In the genomic region with DNA sequence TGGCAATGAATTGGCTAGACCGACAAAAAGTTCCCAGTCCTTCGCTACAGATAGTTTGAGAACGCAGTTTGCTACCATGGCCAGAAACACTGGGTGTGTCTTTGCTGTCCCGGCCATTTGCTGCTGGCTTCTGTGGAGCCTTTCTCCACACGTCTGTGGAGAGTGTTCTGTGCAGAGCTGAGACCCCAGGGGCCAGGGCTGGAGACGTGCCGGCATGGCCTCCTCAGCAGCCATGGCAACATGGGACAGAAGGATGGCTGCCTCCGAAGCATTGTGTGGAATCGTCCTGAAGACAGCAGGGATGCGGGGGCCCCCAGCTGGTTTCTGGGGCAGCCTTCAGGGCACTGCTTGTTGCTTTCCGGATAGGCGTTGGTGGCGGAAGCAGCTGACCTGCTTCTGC, we compare ENCODE assay signal across 17 cellular contexts.
A peak's percentile ranks its signal among the peaks of the same experiment; 100 is the strongest.
DNase-seq lines count a peak whose midpoint lies in the region; ATAC-seq, FAIRE-seq and TF ChIP-seq lines count a peak whose summit lies in the region.
"Had no signal": no experiment of that assay in that cellular context is flagged by ENCODE, and none has a peak within 500 bp of the region (broad histone marks: within the 10 kb centered on the region; RNA-seq: fewer than 3 reads in every experiment).

No MANE protein-coding gene starts in this region.

- H3K36me3 ChIP-seq in kidney (ENCODE audit: control insufficient read depth in 1 of 2, insufficient read depth in 2 of 2, low read length in 2 of 2) (no peaks in the 10 kb centered on the region), HepG2 (replicated peaks in 1 of 2; ENCODE audit: control insufficient read depth in 1 of 2, insufficient read depth in 2 of 2, low read length in 2 of 2) (no peaks in the 10 kb centered on the region)

- H3K27me3 ChIP-seq in HepG2 (ENCODE audit: control insufficient read depth in 1 of 2, insufficient read depth in 2 of 2, low read length in 2 of 2) = peaks cover 0 to 7% of the 10 kb centered on the region in 2 experiments; a peak in 1 of 5 replicates

- no peak overlapping the region for H3K4me3 ChIP-seq in kidney (ENCODE audit: low read length in 2 of 2)
- H3K4me3 ChIP-seq in HepG2 (replicated peaks in 1 of 3; ENCODE audit: insufficient read depth in 1 of 3, low read depth in 2 of 3, low read length in 3 of 3) = no peak overlapping the region

- H3K4me3 Mint-ChIP-seq in brain (no peak overlapping the region), mesothelial cell of epicardium (no peak overlapping the region)
- H3K4me3 Mint-ChIP-seq: CD14-positive monocyte had no signal

- CTCF ChIA-PET in HepG2 (lab: Yijun Ruan, JAX; ENCODE audit: low intra/inter-chr PET ratio, low total read pairs) = no interaction called here

- BruUV-seq in HepG2 (replicated peaks; lab: Mats Ljungman, UMichigan) = no TSS peak

- H3K27ac Mint-ChIP-seq in brain (peak overlapping the region in 3 of 5 experiments; percentile 42 to 87 (median 66)), mesothelial cell of epicardium (no peak overlapping the region)
- H3K27ac Mint-ChIP-seq: CD14-positive monocyte had no signal

- 78% methylated on average over 6 of the region's 13 CpGs for WGBS in HepG2 (ENCODE audit: low lambda C conversion rate)

- H2AFZ ChIP-seq in HepG2 (ENCODE audit: low read length) = no peak overlapping the region

- H3K4me1 Mint-ChIP-seq in brain (peaks cover 76% of the 10 kb centered on the region), mesothelial cell of epicardium (peaks cover 14% of the 10 kb centered on the region)

- TF ChIP-seq EP300 in HepG2 (IDR thresholded peaks at IDR 0.05; ENCODE audit: low read depth in 2 of 2, low read length in 2 of 2) (no peak), HepG2 (CRISPR knock-in tag; IDR thresholded peaks at IDR 0.05; ENCODE audit: borderline replicate concordance) (no peak)

- H3K4me1 ChIP-seq in kidney (ENCODE audit: control insufficient read depth in 1 of 2, insufficient read depth in 1 of 2, low read depth in 1 of 2, low read length in 2 of 2) = peaks cover 0 to 4% of the 10 kb centered on the region in 2 donors
- H3K4me1 ChIP-seq in HepG2 (ENCODE audit: insufficient read depth, low read length) = no peaks in the 10 kb centered on the region

- H3K9me3 ChIP-seq in kidney (ENCODE audit: control insufficient read depth in 1 of 2, low read length in 2 of 2) (no peaks in the 10 kb centered on the region), HepG2 (ENCODE audit: low read length) (no peaks in the 10 kb centered on the region)

- no peak for TF ChIP-seq RAD21 in HepG2 (CRISPR knock-in tag; IDR thresholded peaks at IDR 0.05)

- H3K79me2 ChIP-seq in HepG2 (ENCODE audit: insufficient read depth, low read length) = no peaks in the 10 kb centered on the region

- POLR2A ChIA-PET in HepG2 (lab: Yijun Ruan, JAX) = no interaction called here

- DNase-seq in Right ventricle myocardium inferior (ENCODE audit: missing footprints) = peak; percentile 80
- DNase-seq in cardiac septum (ENCODE audit: low spot score) = no peak
- peak; percentile 29 for DNase-seq in kidney
- no peak for DNase-seq in mesothelial cell of epicardium (ENCODE audit: low spot score in 2 of 2, unreplicated experiment in 2 of 2)
- no peak for DNase-seq in T-helper 9 cell
- DNase-seq in HepG2 (ENCODE audit: low spot score) = no peak
- DNase-seq: DND-41, KBM-7, MV-4-11, NCI-H187, NCI-H226, NCI-H524 treated with DMSO at 0.1 percent for 48 hours, PC-3, RPMI8226 had no signal

- H3K27me3 Mint-ChIP-seq in brain = peaks cover 8% of the 10 kb centered on the region
- no peaks in the 10 kb centered on the region for H3K27me3 Mint-ChIP-seq in mesothelial cell of epicardium (ENCODE audit: low read depth)

- no peak overlapping the region for H3K27ac ChIP-seq in kidney (ENCODE audit: low read depth in 2 of 2, low read length in 2 of 2)
- H3K27ac ChIP-seq in HepG2 (ENCODE audit: extremely low read length, insufficient read depth, low read length) = no peak overlapping the region

- no peak for TF ChIP-seq POLR2A in HepG2 (IDR thresholded peaks at IDR 0.05; ENCODE audit: insufficient read depth in 1 of 2, low read depth in 2 of 2, low read length in 2 of 2)

- in situ Hi-C loops in HepG2 (cut with HindIII; ENCODE audit: extremely low pct_ligation_motif_present, low pct_unique_long_range_greater_than_20kb) = no loop called here

- FAIRE-seq in kidney (lab: Jason Lieb, UNC) (no peak), HepG2 (lab: Jason Lieb, UNC) (no peak)
- FAIRE-seq: A204.1 had no signal

- ATAC-seq in Right ventricle myocardium inferior (peak; percentile 66), HepG2 (no peak)
- ATAC-seq: PC-3 had no signal

- H3K36me3 Mint-ChIP-seq in brain (no peaks in the 10 kb centered on the region), mesothelial cell of epicardium (no peaks in the 10 kb centered on the region)
- H3K36me3 Mint-ChIP-seq: CD14-positive monocyte had no signal

- intact Hi-C loops in Right ventricle myocardium inferior (cut with DNase I) = no loop called here
- intact Hi-C loops in cardiac septum (cut with DNase I) = no loop called here
- intact Hi-C loops in kidney (cut with DNase I) = no loop called here
- intact Hi-C loops in HepG2 (cut with micrococcal nuclease; ENCODE audit: unreplicated experiment) = no loop called here

- H3K9ac ChIP-seq in kidney (ENCODE audit: low read length in 2 of 2) (no peak overlapping the region), HepG2 (ENCODE audit: insufficient read depth, low read depth, low read length) (no peak overlapping the region)

- H4K20me1 ChIP-seq in HepG2 (ENCODE audit: insufficient read depth, low read length) = no peaks in the 10 kb centered on the region

- no peak overlapping the region for H3K4me2 ChIP-seq in HepG2 (ENCODE audit: low read depth, low read length)

- H3K9me3 Mint-ChIP-seq in brain (peaks cover 0 to 10% (median 4%) of the 10 kb centered on the region in 5 experiments), mesothelial cell of epicardium (no peaks in the 10 kb centered on the region)

- TF ChIP-seq CTCF in brain (conservative IDR thresholded peaks at IDR 0.05) (no peak), kidney (IDR thresholded peaks at IDR 0.05; ENCODE audit: borderline replicate concordance, extremely low read depth, insufficient read depth) (no peak), mesothelial cell of epicardium (IDR thresholded peaks at IDR 0.05; ENCODE audit: unreplicated experiment) (no peak), HepG2 (CRISPR knock-in tag; IDR thresholded peaks at IDR 0.05) (no peak)

TF ChIP-seq in HepG2, 621 proteins besides CTCF, POLR2A, EP300 and RAD21:
- TF ChIP-seq ZNF335 (CRISPR knock-in tag; IDR thresholded peaks at IDR 0.05) = no peak
- no peak for TF ChIP-seq SP5 (CRISPR knock-in tag; IDR thresholded peaks at IDR 0.05; ENCODE audit: borderline replicate concordance, low read depth)
- no peak for TF ChIP-seq FIP1L1 (IDR thresholded peaks at IDR 0.05; ENCODE audit: borderline replicate concordance, insufficient read depth, low read depth, low read length)
- TF ChIP-seq SOX5 (CRISPR knock-in tag; IDR thresholded peaks at IDR 0.05; ENCODE audit: borderline replicate concordance) = no peak
- TF ChIP-seq MED13 (CRISPR knock-in tag; IDR thresholded peaks at IDR 0.05) = no peak
- no peak for TF ChIP-seq CC2D1A (CRISPR knock-in tag; IDR thresholded peaks at IDR 0.05)
- no peak for TF ChIP-seq RBM39 (IDR thresholded peaks at IDR 0.05; ENCODE audit: low read depth, low read length, poor library complexity, severe bottlenecking)
- TF ChIP-seq, protein P1, sequence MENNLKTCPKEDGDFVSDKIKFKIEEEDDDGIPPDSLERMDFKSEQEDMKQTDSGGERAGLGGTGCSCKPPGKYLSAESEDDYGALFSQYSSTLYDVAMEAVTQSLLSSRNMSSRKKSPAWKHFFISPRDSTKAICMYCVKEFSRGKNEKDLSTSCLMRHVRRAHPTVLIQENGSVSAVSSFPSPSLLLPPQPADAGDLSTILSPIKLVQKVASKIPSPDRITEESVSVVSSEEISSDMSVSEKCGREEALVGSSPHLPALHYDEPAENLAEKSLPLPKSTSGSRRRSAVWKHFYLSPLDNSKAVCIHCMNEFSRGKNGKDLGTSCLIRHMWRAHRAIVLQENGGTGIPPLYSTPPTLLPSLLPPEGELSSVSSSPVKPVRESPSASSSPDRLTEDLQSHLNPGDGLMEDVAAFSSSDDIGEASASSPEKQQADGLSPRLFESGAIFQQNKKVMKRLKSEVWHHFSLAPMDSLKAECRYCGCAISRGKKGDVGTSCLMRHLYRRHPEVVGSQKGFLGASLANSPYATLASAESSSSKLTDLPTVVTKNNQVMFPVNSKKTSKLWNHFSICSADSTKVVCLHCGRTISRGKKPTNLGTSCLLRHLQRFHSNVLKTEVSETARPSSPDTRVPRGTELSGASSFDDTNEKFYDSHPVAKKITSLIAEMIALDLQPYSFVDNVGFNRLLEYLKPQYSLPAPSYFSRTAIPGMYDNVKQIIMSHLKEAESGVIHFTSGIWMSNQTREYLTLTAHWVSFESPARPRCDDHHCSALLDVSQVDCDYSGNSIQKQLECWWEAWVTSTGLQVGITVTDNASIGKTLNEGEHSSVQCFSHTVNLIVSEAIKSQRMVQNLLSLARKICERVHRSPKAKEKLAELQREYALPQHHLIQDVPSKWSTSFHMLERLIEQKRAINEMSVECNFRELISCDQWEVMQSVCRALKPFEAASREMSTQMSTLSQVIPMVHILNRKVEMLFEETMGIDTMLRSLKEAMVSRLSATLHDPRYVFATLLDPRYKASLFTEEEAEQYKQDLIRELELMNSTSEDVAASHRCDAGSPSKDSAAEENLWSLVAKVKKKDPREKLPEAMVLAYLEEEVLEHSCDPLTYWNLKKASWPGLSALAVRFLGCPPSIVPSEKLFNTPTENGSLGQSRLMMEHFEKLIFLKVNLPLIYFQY (CRISPR knock-in tag; IDR thresholded peaks at IDR 0.05; ENCODE audit: borderline replicate concordance) = no peak
- TF ChIP-seq TOE1 (CRISPR knock-in tag; IDR thresholded peaks at IDR 0.05) = no peak
- no peak for TF ChIP-seq ZNF713 (CRISPR knock-in tag; IDR thresholded peaks at IDR 0.05)
- no peak for TF ChIP-seq ZNF850 (CRISPR knock-in tag; conservative IDR thresholded peaks at IDR 0.05)
- TF ChIP-seq, protein P2, sequence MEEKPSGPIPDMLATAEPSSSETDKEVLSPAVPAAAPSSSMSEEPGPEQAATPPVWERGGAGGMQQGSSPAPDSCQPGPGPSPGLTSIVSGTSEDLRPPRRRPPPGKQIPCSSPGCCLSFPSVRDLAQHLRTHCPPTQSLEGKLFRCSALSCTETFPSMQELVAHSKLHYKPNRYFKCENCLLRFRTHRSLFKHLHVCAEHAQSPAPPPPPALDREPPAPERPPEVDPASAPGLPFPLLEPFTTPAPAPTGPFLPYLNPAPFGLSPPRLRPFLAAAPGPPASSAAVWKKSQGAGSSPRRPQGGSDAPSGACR (CRISPR knock-in tag; IDR thresholded peaks at IDR 0.05) = no peak

Comparison
In these comparisons a context has a peak if more than half of its experiments do, and no peak if none do; other contexts are left out.
1. DNase-seq: peak in Right ventricle myocardium inferior (single experiment) and kidney (single experiment); none in cardiac septum (single experiment), mesothelial cell of epicardium (0 of 2), T-helper 9 cell (single experiment) and HepG2 (single experiment).